10 cellular contexts compared by ENCODE assay signal in genomic region chr9:96047741-96048115, GRCh38.
A peak's percentile ranks its signal among the peaks of the same experiment; 100 is the strongest.
DNase-seq lines count a peak whose midpoint lies in the region; ATAC-seq and TF ChIP-seq lines count a peak whose summit lies in the region.
"Had no signal": no experiment of that assay in that cellular context is flagged by ENCODE, and none has a peak within 500 bp of the region (broad histone marks: within the 10 kb centered on the region; RNA-seq: fewer than 3 reads in every experiment).

No MANE protein-coding gene starts in this region.

- H3K9me3 Mint-ChIP-seq in activated naive CD8-positive, alpha-beta T cell treated with anti-CD3 and anti-CD28 coated beads for 36 hours = no peaks in the 10 kb centered on the region

- DNase-seq in NT2/D1 (ENCODE audit: low read depth, low spot score) (no peak), right lobe of liver (no peak), GM13976 (ENCODE audit: low spot score) (no peak), HAP-1 (ENCODE audit: low spot score in 2 of 2) (no peak)
- DNase-seq in activated naive CD8-positive, alpha-beta T cell treated with anti-CD3 and anti-CD28 coated beads for 36 hours = peak; percentile 48
- DNase-seq in stimulated activated CD8-positive, alpha-beta memory T cell treated with anti-CD3 and anti-CD28 coated beads, Interleukin-4, amount 100 ng/mL, for 48 hours = peak; percentile 51
- DNase-seq: NCI-H446 had no signal

- peak overlapping the region; percentile 96 for H3K27ac Mint-ChIP-seq in activated naive CD8-positive, alpha-beta T cell treated with anti-CD3 and anti-CD28 coated beads for 36 hours

- in situ Hi-C loops in GM13976 (cut with MboI; ENCODE audit: low sequenced_read_pairs, unreplicated experiment) = no loop called here
- in situ Hi-C loops in HAP-1 (cut with MboI; ENCODE audit: low sequenced_read_pairs) = no loop called here

- H3K27me3 ChIP-seq in NT2/D1 (ENCODE audit: insufficient read depth, insufficient read length) = no peaks in the 10 kb centered on the region
- no peaks in the 10 kb centered on the region for H3K27me3 ChIP-seq in right lobe of liver
- H3K27me3 ChIP-seq in HAP-1 (ENCODE audit: low read depth) = no peaks in the 10 kb centered on the region

- H3K4me3 ChIP-seq in NT2/D1 (ENCODE audit: insufficient read length, low read depth) = no peak overlapping the region
- no peak overlapping the region for H3K4me3 ChIP-seq in right lobe of liver
- no peak overlapping the region for H3K4me3 ChIP-seq in HAP-1

- peak overlapping the region in 2 of 3 donors; percentile 74 to 85 for H3K27ac ChIP-seq in right lobe of liver

- peaks cover 16% of the 10 kb centered on the region for H3K4me1 Mint-ChIP-seq in activated naive CD8-positive, alpha-beta T cell treated with anti-CD3 and anti-CD28 coated beads for 36 hours

- 83% methylated on average over 4 of the region's 10 CpGs for WGBS in right lobe of liver (ENCODE audit: insufficient coverage, low coverage, low lambda C conversion rate, missing lambda C conversion rate)

- no peak for TF ChIP-seq POLR2A in right lobe of liver (IDR thresholded peaks at IDR 0.05)

- H3K36me3 Mint-ChIP-seq in activated naive CD8-positive, alpha-beta T cell treated with anti-CD3 and anti-CD28 coated beads for 36 hours = no peaks in the 10 kb centered on the region

- no peak overlapping the region for H3K4me3 Mint-ChIP-seq in activated naive CD8-positive, alpha-beta T cell treated with anti-CD3 and anti-CD28 coated beads for 36 hours

- ATAC-seq in right lobe of liver (no peak), HG02678 (IDR thresholded peaks at IDR 0.05; ENCODE audit: unreplicated experiment) (no peak), GM18519 (IDR thresholded peaks at IDR 0.05; ENCODE audit: low FRiP score, unreplicated experiment) (no peak)

- H3K4me1 ChIP-seq in NT2/D1 (ENCODE audit: insufficient read depth, insufficient read length) (peaks cover 8% of the 10 kb centered on the region), right lobe of liver (peaks cover 0 to 23% (median 11%) of the 10 kb centered on the region in 4 donors), HAP-1 (no peaks in the 10 kb centered on the region)

- H3K9ac ChIP-seq in NT2/D1 (ENCODE audit: insufficient read length, low read depth) = peak overlapping the region; percentile 24

- TF ChIP-seq CTCF in right lobe of liver (IDR thresholded peaks at IDR 0.05) (no peak), GM13976 (IDR thresholded peaks at IDR 0.05; ENCODE audit: borderline replicate concordance, control extremely low read depth, extremely low read depth, insufficient read depth, missing control alignments) (no peak)

- intact Hi-C loops in right lobe of liver (cut with DNase I) = no loop called here

- no peaks in the 10 kb centered on the region for H3K36me3 ChIP-seq in NT2/D1 (ENCODE audit: insufficient read depth, insufficient read length, low read length)
- H3K36me3 ChIP-seq in right lobe of liver = no peaks in the 10 kb centered on the region
- no peaks in the 10 kb centered on the region for H3K36me3 ChIP-seq in HAP-1 (replicated peaks)
- H3K36me3 ChIP-seq: heart left ventricle had no signal

- H3K9me3 ChIP-seq in NT2/D1 (ENCODE audit: insufficient read depth, low read length) (no peaks in the 10 kb centered on the region; the same call in 1 of the 2 replicates), right lobe of liver (no peaks in the 10 kb centered on the region), HAP-1 (no peaks in the 10 kb centered on the region)
- H3K9me3 ChIP-seq: heart left ventricle had no signal

- H3K27me3 Mint-ChIP-seq in activated naive CD8-positive, alpha-beta T cell treated with anti-CD3 and anti-CD28 coated beads for 36 hours = no peaks in the 10 kb centered on the region

Comparison
In these comparisons a context has a peak if more than half of its experiments do, and no peak if none do; other contexts are left out.
1. DNase-seq: peak in activated naive CD8-positive, alpha-beta T cell treated with anti-CD3 and anti-CD28 coated beads for 36 hours (single experiment) and stimulated activated CD8-positive, alpha-beta memory T cell treated with anti-CD3 and anti-CD28 coated beads, Interleukin-4, amount 100 ng/mL, for 48 hours (single experiment); none in NT2/D1 (single experiment), right lobe of liver (0 of 3), GM13976 (single experiment) and HAP-1 (0 of 2).